ENCODE assay signal across 1 cellular context in genomic region chr21:44892095-44892494, GRCh38.
TF ChIP-seq lines count a peak whose summit lies in the region.

No MANE protein-coding gene starts in this region.

TF ChIP-seq in HepG2, 621 proteins besides CTCF, POLR2A, EP300 and RAD21:
- no peak for TF ChIP-seq ZNF33B (CRISPR knock-in tag; IDR thresholded peaks at IDR 0.05)
- TF ChIP-seq SMAD3 (CRISPR knock-in tag; IDR thresholded peaks at IDR 0.05) = no peak
- no peak for TF ChIP-seq ZNF598 (CRISPR knock-in tag; IDR thresholded peaks at IDR 0.05; ENCODE audit: borderline replicate concordance)
- no peak for TF ChIP-seq BHLHE40 (IDR thresholded peaks at IDR 0.05; ENCODE audit: low read length)
- no peak for TF ChIP-seq IKZF5 (CRISPR knock-in tag; IDR thresholded peaks at IDR 0.05)
- no peak for TF ChIP-seq KDM6A (CRISPR knock-in tag; IDR thresholded peaks at IDR 0.05; ENCODE audit: low read depth)
- no peak for TF ChIP-seq KLF16 (CRISPR knock-in tag; IDR thresholded peaks at IDR 0.05)
- TF ChIP-seq EHMT2 (IDR thresholded peaks at IDR 0.05; ENCODE audit: borderline replicate concordance, low read depth, low read length) = no peak
- TF ChIP-seq, protein P1, sequence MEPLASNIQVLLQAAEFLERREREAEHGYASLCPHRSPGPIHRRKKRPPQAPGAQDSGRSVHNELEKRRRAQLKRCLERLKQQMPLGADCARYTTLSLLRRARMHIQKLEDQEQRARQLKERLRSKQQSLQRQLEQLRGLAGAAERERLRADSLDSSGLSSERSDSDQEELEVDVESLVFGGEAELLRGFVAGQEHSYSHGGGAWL (CRISPR knock-in tag; IDR thresholded peaks at IDR 0.05) = no peak
- TF ChIP-seq ZNF883 (CRISPR knock-in tag; IDR thresholded peaks at IDR 0.05; ENCODE audit: not compliant biosample characterization) = no peak
- no peak for TF ChIP-seq SIN3B (IDR thresholded peaks at IDR 0.05; ENCODE audit: low read length)
- TF ChIP-seq ZHX1 (CRISPR knock-in tag; IDR thresholded peaks at IDR 0.05; ENCODE audit: low read depth) = no peak
- TF ChIP-seq, protein P2, sequence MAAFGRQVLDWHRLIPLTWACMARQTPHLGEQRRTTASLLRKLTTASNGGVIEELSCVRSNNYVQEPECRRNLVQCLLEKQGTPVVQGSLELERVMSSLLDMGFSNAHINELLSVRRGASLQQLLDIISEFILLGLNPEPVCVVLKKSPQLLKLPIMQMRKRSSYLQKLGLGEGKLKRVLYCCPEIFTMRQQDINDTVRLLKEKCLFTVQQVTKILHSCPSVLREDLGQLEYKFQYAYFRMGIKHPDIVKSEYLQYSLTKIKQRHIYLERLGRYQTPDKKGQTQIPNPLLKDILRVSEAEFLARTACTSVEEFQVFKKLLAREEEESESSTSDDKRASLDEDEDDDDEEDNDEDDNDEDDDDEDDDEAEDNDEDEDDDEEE (CRISPR knock-in tag; IDR thresholded peaks at IDR 0.05) = no peak
TF ChIP-seq in HepG2: peak in this region for 0.
